ENCODE assay signal across 8 cellular contexts in the genomic region with DNA sequence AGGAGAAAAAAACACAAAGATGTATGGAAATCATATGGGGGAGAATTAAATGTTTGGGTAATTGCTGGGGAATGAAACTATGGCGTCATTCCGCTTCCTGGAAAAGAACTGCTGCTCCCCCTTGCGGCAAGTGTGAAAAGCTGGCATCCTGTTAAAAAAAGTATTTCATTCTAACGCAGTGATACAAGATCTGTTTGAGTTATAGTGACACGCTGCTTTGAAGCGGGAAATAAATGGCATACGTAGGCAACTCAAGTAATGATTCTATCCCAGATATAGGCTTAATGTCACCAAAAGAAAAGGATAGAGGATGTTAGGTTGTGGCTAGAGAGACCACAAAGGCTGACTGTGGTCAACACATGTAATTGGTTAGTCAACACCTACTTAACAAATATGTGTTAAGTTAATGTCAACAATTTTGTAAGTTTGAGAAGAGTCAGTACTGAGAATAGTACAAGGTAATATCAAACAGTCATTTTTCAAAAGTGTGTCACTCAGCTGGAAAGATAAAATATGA.
DNase-seq lines count a peak whose midpoint lies in the region; ATAC-seq and TF ChIP-seq lines count a peak whose summit lies in the region.

No MANE protein-coding gene starts in this region.

- peak; percentile 62 for ATAC-seq in HG02571 (IDR thresholded peaks at IDR 0.05; ENCODE audit: unreplicated experiment)
- ATAC-seq in naive thymus-derived CD4-positive, alpha-beta T cell, result peak; percentile 55

- TF ChIP-seq POLR2A in suprapubic skin (IDR thresholded peaks at IDR 0.05), result no peak

- DNase-seq in GDM1 (lab: John Stamatoyannopoulos, UW) (peak; percentile 55), NCI-H2171 treated with DMSO at 0.1 percent for 48 hours (lab: John Stamatoyannopoulos, UW) (peak; percentile 51), epithelial cell of proximal tubule (ENCODE audit: low read depth) (no peak), suprapubic skin (ENCODE audit: low spot score in 2 of 2) (no peak), NCI-H128 (lab: John Stamatoyannopoulos, UW; ENCODE audit: unreplicated experiment) (no peak)
- DNase-seq in activated CD4-positive, alpha-beta T cell treated with anti-CD3 and anti-CD28 coated beads, Interleukin-2, amount 50 U/mL, for 48 hours, result peak; percentile 38 to 46
- DNase-seq in naive thymus-derived CD4-positive, alpha-beta T cell, result peak in 5 of 9 donors; percentile 5 to 27 (median 19)

- H3K4me3 Mint-ChIP-seq in naive thymus-derived CD4-positive, alpha-beta T cell, result no peak overlapping the region

- peaks cover 16 to 36% (median 26%) of the 10 kb centered on the region in 5 donors for H3K27me3 Mint-ChIP-seq in naive thymus-derived CD4-positive, alpha-beta T cell

- H3K36me3 Mint-ChIP-seq in naive thymus-derived CD4-positive, alpha-beta T cell, result no peaks in the 10 kb centered on the region

- no peaks in the 10 kb centered on the region for H3K36me3 ChIP-seq in naive thymus-derived CD4-positive, alpha-beta T cell (ENCODE audit: control insufficient read depth in 2 of 3, insufficient read depth in 3 of 3, low read length in 3 of 3)
- no peaks in the 10 kb centered on the region for H3K36me3 ChIP-seq in suprapubic skin

- H3K9me3 Mint-ChIP-seq in naive thymus-derived CD4-positive, alpha-beta T cell, result peaks cover 0 to 2% (median 0%) of the 10 kb centered on the region in 11 donors

- peak; percentile 92 for TF ChIP-seq CTCF in epithelial cell of proximal tubule (conservative IDR thresholded peaks at IDR 0.05; ENCODE audit: low read depth, low read length)
- TF ChIP-seq CTCF in suprapubic skin (IDR thresholded peaks at IDR 0.05), result peak; percentile 69 to 81

- H3K4me1 ChIP-seq in naive thymus-derived CD4-positive, alpha-beta T cell (ENCODE audit: control insufficient read depth in 2 of 2, insufficient read depth in 2 of 2, low read length in 2 of 2), result no peaks in the 10 kb centered on the region
- H3K4me1 ChIP-seq in suprapubic skin, result peaks cover 9% of the 10 kb centered on the region

- H3K9me3 ChIP-seq in naive thymus-derived CD4-positive, alpha-beta T cell (ENCODE audit: control insufficient read depth in 2 of 3, low read length in 3 of 3), result no peaks in the 10 kb centered on the region
- H3K9me3 ChIP-seq in suprapubic skin, result no peaks in the 10 kb centered on the region

- no peak overlapping the region for H3K27ac Mint-ChIP-seq in naive thymus-derived CD4-positive, alpha-beta T cell

- CTCF ChIA-PET in naive thymus-derived CD4-positive, alpha-beta T cell (lab: Charles Lee), result interaction anchor here (0.6 to 1.7 kb wide), 4 partner anchors 410 to 742 kb away, joined by 3 to 12 read pairs (median 4); no protein-coding TSS in a partner anchor

- POLR2A ChIA-PET in naive thymus-derived CD4-positive, alpha-beta T cell (lab: Charles Lee), result no interaction called here

- no peak for TF ChIP-seq EP300 in suprapubic skin (IDR thresholded peaks at IDR 0.05)

- no peak overlapping the region for H3K27ac ChIP-seq in naive thymus-derived CD4-positive, alpha-beta T cell (ENCODE audit: low read depth, low read length)
- no peak overlapping the region for H3K27ac ChIP-seq in suprapubic skin

- intact Hi-C loops in naive thymus-derived CD4-positive, alpha-beta T cell (cut with micrococcal nuclease), result loop anchor here (1.0 to 5.0 kb wide), 7 partner anchors 151 to 984 kb away; no protein-coding TSS in a partner anchor

- H3K4me1 Mint-ChIP-seq in naive thymus-derived CD4-positive, alpha-beta T cell, result peaks cover 0 to 10% (median 7%) of the 10 kb centered on the region in 7 donors

- H3K4me3 ChIP-seq in epithelial cell of proximal tubule (ENCODE audit: low read depth, low read length), result no peak overlapping the region
- no peak overlapping the region for H3K4me3 ChIP-seq in naive thymus-derived CD4-positive, alpha-beta T cell (ENCODE audit: low read length)
- no peak overlapping the region for H3K4me3 ChIP-seq in suprapubic skin

- WGBS in suprapubic skin, result 3% methylated on average over 7 of the region's 7 CpGs

- no peaks in the 10 kb centered on the region for H3K27me3 ChIP-seq in naive thymus-derived CD4-positive, alpha-beta T cell (ENCODE audit: control insufficient read depth in 2 of 2, insufficient read depth in 2 of 2, low read length in 2 of 2)
- no peaks in the 10 kb centered on the region for H3K27me3 ChIP-seq in suprapubic skin

Comparison
In these comparisons a context has a peak if more than half of its experiments do, and no peak if none do; other contexts are left out.
1. DNase-seq: peak in GDM1 (single experiment), NCI-H2171 treated with DMSO at 0.1 percent for 48 hours (single experiment), activated CD4-positive, alpha-beta T cell treated with anti-CD3 and anti-CD28 coated beads, Interleukin-2, amount 50 U/mL, for 48 hours (2 of 2) and naive thymus-derived CD4-positive, alpha-beta T cell (5 of 9); none in epithelial cell of proximal tubule (single experiment), suprapubic skin (0 of 2) and NCI-H128 (single experiment).